ENCODE assay signal across 1 cellular context in the genomic region with DNA sequence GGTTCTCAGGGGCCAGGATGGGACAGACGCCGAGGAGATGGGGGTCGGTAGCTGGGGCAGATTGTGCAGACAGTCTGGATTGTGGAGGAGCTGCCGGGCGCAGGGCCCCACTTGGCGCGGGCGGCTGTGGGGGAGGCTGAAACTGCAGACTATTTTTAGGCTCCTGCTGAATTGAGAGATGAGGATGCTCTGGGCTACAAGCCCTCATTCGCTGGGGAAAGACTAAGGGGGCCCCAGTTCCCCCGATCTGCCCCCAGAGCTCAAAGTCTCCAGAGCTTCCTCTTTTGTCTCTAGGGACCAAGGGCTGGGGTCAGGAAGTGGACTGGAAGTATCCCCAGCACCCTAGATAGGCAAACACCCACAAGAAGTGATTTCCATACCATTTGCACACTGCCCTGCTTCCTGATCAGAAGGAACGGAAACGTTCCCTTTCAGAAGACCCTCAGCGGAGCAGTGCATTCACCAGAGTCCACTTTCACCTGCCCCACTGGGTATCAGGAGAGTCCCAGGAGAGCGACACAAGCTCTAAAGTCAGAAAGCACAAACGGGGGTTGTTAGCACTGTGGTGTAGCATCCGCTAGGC.
TF ChIP-seq lines count a peak whose summit lies in the region.

No MANE protein-coding gene starts in this region.

TF ChIP-seq in GM12878, 131 proteins besides CTCF, POLR2A, EP300 and RAD21 (continued from another document):
- 0 out of 2 replicates have a peak, but pooled peaks have one; percentile 10 for TF ChIP-seq TCF3 (IDR thresholded peaks at IDR 0.05; ENCODE audit: borderline replicate concordance, insufficient read depth, low read depth, low read length)
- TF ChIP-seq, protein P1, sequence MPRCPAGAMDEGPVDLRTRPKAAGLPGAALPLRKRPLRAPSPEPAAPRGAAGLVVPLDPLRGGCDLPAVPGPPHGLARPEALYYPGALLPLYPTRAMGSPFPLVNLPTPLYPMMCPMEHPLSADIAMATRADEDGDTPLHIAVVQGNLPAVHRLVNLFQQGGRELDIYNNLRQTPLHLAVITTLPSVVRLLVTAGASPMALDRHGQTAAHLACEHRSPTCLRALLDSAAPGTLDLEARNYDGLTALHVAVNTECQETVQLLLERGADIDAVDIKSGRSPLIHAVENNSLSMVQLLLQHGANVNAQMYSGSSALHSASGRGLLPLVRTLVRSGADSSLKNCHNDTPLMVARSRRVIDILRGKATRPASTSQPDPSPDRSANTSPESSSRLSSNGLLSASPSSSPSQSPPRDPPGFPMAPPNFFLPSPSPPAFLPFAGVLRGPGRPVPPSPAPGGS (IDR thresholded peaks at IDR 0.05; ENCODE audit: borderline replicate concordance, insufficient read depth, low read depth, low read length, poor library complexity, severe bottlenecking), result peak; percentile 64
- TF ChIP-seq, protein P2, sequence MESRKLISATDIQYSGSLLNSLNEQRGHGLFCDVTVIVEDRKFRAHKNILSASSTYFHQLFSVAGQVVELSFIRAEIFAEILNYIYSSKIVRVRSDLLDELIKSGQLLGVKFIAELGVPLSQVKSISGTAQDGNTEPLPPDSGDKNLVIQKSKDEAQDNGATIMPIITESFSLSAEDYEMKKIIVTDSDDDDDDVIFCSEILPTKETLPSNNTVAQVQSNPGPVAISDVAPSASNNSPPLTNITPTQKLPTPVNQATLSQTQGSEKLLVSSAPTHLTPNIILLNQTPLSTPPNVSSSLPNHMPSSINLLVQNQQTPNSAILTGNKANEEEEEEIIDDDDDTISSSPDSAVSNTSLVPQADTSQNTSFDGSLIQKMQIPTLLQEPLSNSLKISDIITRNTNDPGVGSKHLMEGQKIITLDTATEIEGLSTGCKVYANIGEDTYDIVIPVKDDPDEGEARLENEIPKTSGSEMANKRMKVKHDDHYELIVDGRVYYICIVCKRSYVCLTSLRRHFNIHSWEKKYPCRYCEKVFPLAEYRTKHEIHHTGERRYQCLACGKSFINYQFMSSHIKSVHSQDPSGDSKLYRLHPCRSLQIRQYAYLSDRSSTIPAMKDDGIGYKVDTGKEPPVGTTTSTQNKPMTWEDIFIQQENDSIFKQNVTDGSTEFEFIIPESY (IDR thresholded peaks at IDR 0.05), result no peak
- TF ChIP-seq, protein P3, sequence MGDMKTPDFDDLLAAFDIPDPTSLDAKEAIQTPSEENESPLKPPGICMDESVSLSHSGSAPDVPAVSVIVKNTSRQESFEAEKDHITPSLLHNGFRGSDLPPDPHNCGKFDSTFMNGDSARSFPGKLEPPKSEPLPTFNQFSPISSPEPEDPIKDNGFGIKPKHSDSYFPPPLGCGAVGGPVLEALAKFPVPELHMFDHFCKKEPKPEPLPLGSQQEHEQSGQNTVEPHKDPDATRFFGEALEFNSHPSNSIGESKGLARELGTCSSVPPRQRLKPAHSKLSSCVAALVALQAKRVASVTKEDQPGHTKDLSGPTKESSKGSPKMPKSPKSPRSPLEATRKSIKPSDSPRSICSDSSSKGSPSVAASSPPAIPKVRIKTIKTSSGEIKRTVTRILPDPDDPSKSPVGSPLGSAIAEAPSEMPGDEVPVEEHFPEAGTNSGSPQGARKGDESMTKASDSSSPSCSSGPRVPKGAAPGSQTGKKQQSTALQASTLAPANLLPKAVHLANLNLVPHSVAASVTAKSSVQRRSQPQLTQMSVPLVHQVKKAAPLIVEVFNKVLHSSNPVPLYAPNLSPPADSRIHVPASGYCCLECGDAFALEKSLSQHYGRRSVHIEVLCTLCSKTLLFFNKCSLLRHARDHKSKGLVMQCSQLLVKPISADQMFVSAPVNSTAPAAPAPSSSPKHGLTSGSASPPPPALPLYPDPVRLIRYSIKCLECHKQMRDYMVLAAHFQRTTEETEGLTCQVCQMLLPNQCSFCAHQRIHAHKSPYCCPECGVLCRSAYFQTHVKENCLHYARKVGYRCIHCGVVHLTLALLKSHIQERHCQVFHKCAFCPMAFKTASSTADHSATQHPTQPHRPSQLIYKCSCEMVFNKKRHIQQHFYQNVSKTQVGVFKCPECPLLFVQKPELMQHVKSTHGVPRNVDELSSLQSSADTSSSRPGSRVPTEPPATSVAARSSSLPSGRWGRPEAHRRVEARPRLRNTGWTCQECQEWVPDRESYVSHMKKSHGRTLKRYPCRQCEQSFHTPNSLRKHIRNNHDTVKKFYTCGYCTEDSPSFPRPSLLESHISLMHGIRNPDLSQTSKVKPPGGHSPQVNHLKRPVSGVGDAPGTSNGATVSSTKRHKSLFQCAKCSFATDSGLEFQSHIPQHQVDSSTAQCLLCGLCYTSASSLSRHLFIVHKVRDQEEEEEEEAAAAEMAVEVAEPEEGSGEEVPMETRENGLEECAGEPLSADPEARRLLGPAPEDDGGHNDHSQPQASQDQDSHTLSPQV (IDR thresholded peaks at IDR 0.05), result no peak
- TF ChIP-seq NR2F1 (conservative IDR thresholded peaks at IDR 0.05), result peak; percentile 73
- TF ChIP-seq, protein P4, sequence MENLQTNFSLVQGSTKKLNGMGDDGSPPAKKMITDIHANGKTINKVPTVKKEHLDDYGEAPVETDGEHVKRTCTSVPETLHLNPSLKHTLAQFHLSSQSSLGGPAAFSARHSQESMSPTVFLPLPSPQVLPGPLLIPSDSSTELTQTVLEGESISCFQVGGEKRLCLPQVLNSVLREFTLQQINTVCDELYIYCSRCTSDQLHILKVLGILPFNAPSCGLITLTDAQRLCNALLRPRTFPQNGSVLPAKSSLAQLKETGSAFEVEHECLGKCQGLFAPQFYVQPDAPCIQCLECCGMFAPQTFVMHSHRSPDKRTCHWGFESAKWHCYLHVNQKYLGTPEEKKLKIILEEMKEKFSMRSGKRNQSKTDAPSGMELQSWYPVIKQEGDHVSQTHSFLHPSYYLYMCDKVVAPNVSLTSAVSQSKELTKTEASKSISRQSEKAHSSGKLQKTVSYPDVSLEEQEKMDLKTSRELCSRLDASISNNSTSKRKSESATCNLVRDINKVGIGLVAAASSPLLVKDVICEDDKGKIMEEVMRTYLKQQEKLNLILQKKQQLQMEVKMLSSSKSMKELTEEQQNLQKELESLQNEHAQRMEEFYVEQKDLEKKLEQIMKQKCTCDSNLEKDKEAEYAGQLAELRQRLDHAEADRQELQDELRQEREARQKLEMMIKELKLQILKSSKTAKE (IDR thresholded peaks at IDR 0.05; ENCODE audit: low read depth, poor library complexity, severe bottlenecking), result no peak
- peak; percentile 65; the same call in 2 of the 3 replicates for TF ChIP-seq POU2F2 (IDR thresholded peaks at IDR 0.05; ENCODE audit: borderline replicate concordance, low read depth, low read length)
- peak; percentile 40; the same call in 1 of the 2 replicates for TF ChIP-seq JUNB (IDR thresholded peaks at IDR 0.05)
- peak; percentile 73; the same call in 1 of the 2 replicates for TF ChIP-seq TCF12 (IDR thresholded peaks at IDR 0.05; ENCODE audit: low read depth, low read length)
- 0 out of 2 replicates have a peak, but pooled peaks have one; percentile 73 for TF ChIP-seq STAT3 (IDR thresholded peaks at IDR 0.05; ENCODE audit: low read depth, low read length)
- peak; percentile 88 to 92 for TF ChIP-seq IKZF2 (IDR thresholded peaks at IDR 0.05)
- TF ChIP-seq GATAD2B (conservative IDR thresholded peaks at IDR 0.05; ENCODE audit: low read depth), result peak; percentile 97
- peak; percentile 71; the same call in 1 of the 2 replicates for TF ChIP-seq SPI1 (IDR thresholded peaks at IDR 0.05; ENCODE audit: borderline replicate concordance, insufficient read depth, low read depth, low read length)
